ENCODE assay signal across 9 cellular contexts in genomic region chr18:31241900-31242409, GRCh38.
DNase-seq lines count a peak whose midpoint lies in the region; ATAC-seq and TF ChIP-seq lines count a peak whose summit lies in the region.
"Had no signal": no experiment of that assay in that cellular context is flagged by ENCODE, and none has a peak within 500 bp of the region (broad histone marks: within the 10 kb centered on the region; RNA-seq: fewer than 3 reads in every experiment).

No MANE protein-coding gene starts in this region.

- 58 to 80% methylated on average over 1 to 2 of the region's 2 CpGs for WGBS in transverse colon (ENCODE audit: low coverage in 1 of 2), 2 donors

- H3K36me3 ChIP-seq in transverse colon, result no peaks in the 10 kb centered on the region

- H3K9me3 ChIP-seq in transverse colon, result no peaks in the 10 kb centered on the region

- TF ChIP-seq EP300 in transverse colon (IDR thresholded peaks at IDR 0.05; ENCODE audit: low read depth), result no peak

- H3K4me3 ChIP-seq in fibroblast of villous mesenchyme (ENCODE audit: low read depth, low read length) (no peak overlapping the region), transverse colon (no peak overlapping the region)

- no peak for TF ChIP-seq POLR2A in transverse colon (IDR thresholded peaks at IDR 0.05)

- in situ Hi-C loops in transverse colon (cut with MboI; ENCODE audit: low pct_ligation_motif_present in 1 of 4, low pct_unique_long_range_greater_than_20kb in 1 of 4, low sequenced_read_pairs in 3 of 4), result no loop called here

- TF ChIP-seq CTCF in fibroblast of villous mesenchyme (IDR thresholded peaks at IDR 0.05; ENCODE audit: insufficient read depth, low read depth, low read length) (peak; percentile 24), transverse colon (IDR thresholded peaks at IDR 0.05) (peak; percentile 37 to 90 (median 61))

- H3K27ac ChIP-seq in transverse colon, result peak overlapping the region; percentile 67 to 74 (median 73)

- no peaks in the 10 kb centered on the region for H3K27me3 ChIP-seq in transverse colon

- H3K4me1 ChIP-seq in transverse colon, result peaks cover 4 to 55% (median 37%) of the 10 kb centered on the region in 4 donors

- intact Hi-C loops in transverse colon (cut with DNase I; ENCODE audit: low total_unique reads), result no loop called here

- no peak for ATAC-seq in HG03039 (IDR thresholded peaks at IDR 0.05; ENCODE audit: unreplicated experiment)

- DNase-seq in NCI-H345 (lab: John Stamatoyannopoulos, UW) (peak; percentile 8), NCI-H345 treated with DMSO at 0.1 percent for 48 hours (lab: John Stamatoyannopoulos, UW; ENCODE audit: unreplicated experiment) (no peak), NCI-H460 (ENCODE audit: extremely low read depth, low read depth) (peak; percentile 68), fibroblast of villous mesenchyme (ENCODE audit: low read depth) (no peak), transverse colon (peak; percentile 68), Ammon's horn (ENCODE audit: low spot score) (no peak), NCI-H748 treated with DMSO at 0.1 percent for 48 hours (lab: John Stamatoyannopoulos, UW) (no peak)
- DNase-seq: activated naive CD8-positive, alpha-beta T cell treated with anti-CD3 and anti-CD28 coated beads for 36 hours had no signal

Comparison
In these comparisons a context has a peak if more than half of its experiments do, and no peak if none do; other contexts are left out.
1. DNase-seq: peak in NCI-H345 (single experiment), NCI-H460 (single experiment) and transverse colon (single experiment); none in NCI-H345 treated with DMSO at 0.1 percent for 48 hours (single experiment), fibroblast of villous mesenchyme (single experiment), Ammon's horn (single experiment) and NCI-H748 treated with DMSO at 0.1 percent for 48 hours (single experiment).